ENCODE assay signal across 18 cellular contexts in the genomic region with DNA sequence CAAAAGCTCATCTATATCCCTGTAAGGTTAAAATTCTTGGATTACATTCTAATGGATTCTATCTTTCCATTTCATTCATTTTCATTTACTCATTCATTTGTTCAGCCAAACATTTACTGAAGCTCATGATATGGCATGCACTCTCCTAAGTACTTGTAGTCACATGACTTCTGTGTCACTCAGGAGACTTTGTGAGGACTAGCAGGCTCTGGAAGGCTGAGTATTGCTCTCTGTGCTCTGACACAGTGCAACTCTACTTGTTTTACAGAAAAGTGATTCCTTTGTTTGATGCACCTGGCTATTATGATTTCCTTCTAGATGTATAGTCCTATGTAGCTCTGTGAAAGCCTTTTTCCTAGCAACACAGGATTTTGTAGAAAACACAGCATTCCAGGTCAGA. TPM values are rescaled to one million over a fixed set of nuclear protein-coding genes. Genes with fewer than 3 reads are reported as not detected.
A peak's percentile ranks its signal among the peaks of the same experiment; 100 is the strongest.
DNase-seq lines count a peak whose midpoint lies in the region; ATAC-seq and TF ChIP-seq lines count a peak whose summit lies in the region.
"Had no signal": no experiment of that assay in that cellular context is flagged by ENCODE, and none has a peak within 500 bp of the region (broad histone marks: within the 10 kb centered on the region; RNA-seq: fewer than 3 reads in every experiment).

No MANE protein-coding gene starts in this region.

- no peak overlapping the region for H3K4me3 ChIP-seq in heart left ventricle
- H3K4me3 ChIP-seq in fibroblast of pulmonary artery (replicated peaks; ENCODE audit: low read depth, low read length), result no peak overlapping the region
- H3K4me3 ChIP-seq: A549; BLaER1 treated with 17β-estradiol and CSF1 and Interleukin-3, amounts not matched to agents 10 nM and 100 nM; GM23248; MG63; SK-N-MC had no signal

- TF ChIP-seq POLR2A in heart left ventricle (IDR thresholded peaks at IDR 0.05), result no peak

- intact Hi-C loops in heart left ventricle (cut with DNase I), result no loop called here
- intact Hi-C loops in cardiac septum (cut with DNase I), result no loop called here

- no peaks in the 10 kb centered on the region for H3K27me3 Mint-ChIP-seq in WTC11 (ENCODE audit: low read depth)
- peaks cover 0 to 4% (median 0%) of the 10 kb centered on the region in 5 donors for H3K27me3 Mint-ChIP-seq in naive thymus-derived CD8-positive, alpha-beta T cell

- peak in 3 of 4 donors; percentile 77 to 91 (median 78) for ATAC-seq in heart left ventricle
- ATAC-seq in WTC11, result no peak; the same call in 1 of the 2 replicates
- no peak for ATAC-seq in naive thymus-derived CD8-positive, alpha-beta T cell
- ATAC-seq in HG02870 (IDR thresholded peaks at IDR 0.05; ENCODE audit: unreplicated experiment), result no peak
- ATAC-seq: A549, PC-3 had no signal

- peaks cover 12% of the 10 kb centered on the region for H3K9me3 Mint-ChIP-seq in WTC11
- peaks cover 0 to 4% (median 0%) of the 10 kb centered on the region in 9 donors for H3K9me3 Mint-ChIP-seq in naive thymus-derived CD8-positive, alpha-beta T cell

- no peaks in the 10 kb centered on the region for H3K36me3 ChIP-seq in heart left ventricle
- H3K36me3 ChIP-seq: BLaER1 treated with 17β-estradiol and CSF1 and Interleukin-3, amounts not matched to agents 10 nM and 100 nM; MG63 had no signal

- H3K27me3 ChIP-seq in heart left ventricle, result no peaks in the 10 kb centered on the region
- H3K27me3 ChIP-seq: BLaER1 treated with 17β-estradiol and CSF1 and Interleukin-3, amounts not matched to agents 10 nM and 100 nM; MG63 had no signal

- H3K4me1 ChIP-seq in heart left ventricle, result peaks cover 0 to 9% (median 2%) of the 10 kb centered on the region in 12 donors
- H3K4me1 ChIP-seq: A549; BLaER1 treated with 17β-estradiol and CSF1 and Interleukin-3, amounts not matched to agents 10 nM and 100 nM had no signal

- H3K9me3 ChIP-seq in heart left ventricle, result peaks cover 0 to 6% (median 0%) of the 10 kb centered on the region in 12 donors
- H3K9me3 ChIP-seq: A549 had no signal

- H3K4me3 Mint-ChIP-seq in WTC11, result no peak overlapping the region
- no peak overlapping the region for H3K4me3 Mint-ChIP-seq in naive thymus-derived CD8-positive, alpha-beta T cell

- DNase-seq in heart left ventricle (no peak), cardiac septum (ENCODE audit: low spot score) (no peak), WTC11 (ENCODE audit: low spot score) (no peak), fibroblast of pulmonary artery (ENCODE audit: low read depth) (peak; percentile 7), NCI-H128 (lab: John Stamatoyannopoulos, UW; ENCODE audit: unreplicated experiment) (no peak), C1 segment of cervical spinal cord (lab: John Stamatoyannopoulos, UW) (no peak)
- DNase-seq in naive thymus-derived CD8-positive, alpha-beta T cell, result no peak
- DNase-seq: GF-D8, GM23248, MG63, NCI-H1105, NCI-H1694 treated with DMSO at 0.1 percent for 48 hours, PC-3 had no signal

- H3K27ac ChIP-seq in heart left ventricle, result no peak overlapping the region
- H3K27ac ChIP-seq: A549; BLaER1 treated with 17β-estradiol and CSF1 and Interleukin-3, amounts not matched to agents 10 nM and 100 nM; GM23248; KMS-11; SK-N-MC had no signal

- H3K27ac Mint-ChIP-seq in WTC11, result no peak overlapping the region
- H3K27ac Mint-ChIP-seq in naive thymus-derived CD8-positive, alpha-beta T cell, result no peak overlapping the region

- POLR2A ChIA-PET in WTC11 (lab: Charles Lee), result no interaction called here
- POLR2A ChIA-PET in naive thymus-derived CD8-positive, alpha-beta T cell (lab: Charles Lee), result interaction anchor here (0.5 kb wide), 1 partner anchor 433 kb away, joined by 4 read pairs; no protein-coding TSS in a partner anchor

- no peaks in the 10 kb centered on the region for H3K36me3 Mint-ChIP-seq in WTC11
- H3K36me3 Mint-ChIP-seq in naive thymus-derived CD8-positive, alpha-beta T cell, result no peaks in the 10 kb centered on the region

- CTCF ChIA-PET in WTC11 (lab: Charles Lee), result interaction anchor here (1.5 kb wide), 1 partner anchor 25 kb away, joined by 5 read pairs; no protein-coding TSS in a partner anchor

- no peaks in the 10 kb centered on the region for H3K4me1 Mint-ChIP-seq in WTC11
- no peaks in the 10 kb centered on the region for H3K4me1 Mint-ChIP-seq in naive thymus-derived CD8-positive, alpha-beta T cell

- TF ChIP-seq CTCF in heart left ventricle (IDR thresholded peaks at IDR 0.05) (no peak), WTC11 (IDR thresholded peaks at IDR 0.05) (no peak), fibroblast of pulmonary artery (IDR thresholded peaks at IDR 0.05; ENCODE audit: low read length, missing control alignments) (no peak)

TF ChIP-seq in WTC11, 78 proteins besides CTCF, POLR2A, EP300 and RAD21:
- peak; percentile 43 for TF ChIP-seq USF2 (CRISPR knock-in tag; IDR thresholded peaks at IDR 0.05)
- no peak for TF ChIP-seq FOXK1 (CRISPR knock-in tag; IDR thresholded peaks at IDR 0.05)
TF ChIP-seq in WTC11: peak in this region for 1.

RNA-seq across cellular contexts. Expression of gene YIPF5, which starts 53.0 kb away (rescaled TPM):
- total RNA-seq in heart left ventricle (10 to 100 TPM; 18.2 to 43.9 (median 31.0) TPM), cardiac septum (25.0 TPM), WTC11 (2021) (33.8 to 39.2 TPM (median 37.7 TPM) in 3 replicates)
- 10 to 100 TPM in 1 of 2 donors, 1 to 10 TPM in 1; 4.1 to 24.9 TPM for polyA plus RNA-seq in heart left ventricle
- 10 to 100 TPM; 37.1 to 39.3 TPM for total RNA-seq in naive thymus-derived CD8-positive, alpha-beta T cell
- 10 to 100 TPM; 53.4 to 62.2 (median 55.5) TPM for polyA plus RNA-seq in naive thymus-derived CD8-positive, alpha-beta T cell

RNA-seq across cellular contexts. Expression of gene KCTD16, which starts 53.3 kb away (rescaled TPM):
- under 1 TPM in 8 of 9 donors, not detected in 1; 0.02 to 0.32 (median 0.12) TPM for total RNA-seq in heart left ventricle
- not detected for polyA plus RNA-seq in heart left ventricle
- total RNA-seq in cardiac septum, result 0.08 TPM
- total RNA-seq in WTC11 (2021), result 0.20 to 0.73 TPM (median 0.34 TPM) in 3 replicates
- total RNA-seq in naive thymus-derived CD8-positive, alpha-beta T cell, result under 1 TPM; 0.13 to 0.27 TPM
- polyA plus RNA-seq in naive thymus-derived CD8-positive, alpha-beta T cell, result not detected
- total RNA-seq: PC-3 had no signal

Comparison
In these comparisons a context has a peak if more than half of its experiments do, and no peak if none do; other contexts are left out.
1. ATAC-seq: peak in heart left ventricle (3 of 4); none in WTC11 (single experiment), naive thymus-derived CD8-positive, alpha-beta T cell (0 of 2) and HG02870 (single experiment).